In the genomic region with DNA sequence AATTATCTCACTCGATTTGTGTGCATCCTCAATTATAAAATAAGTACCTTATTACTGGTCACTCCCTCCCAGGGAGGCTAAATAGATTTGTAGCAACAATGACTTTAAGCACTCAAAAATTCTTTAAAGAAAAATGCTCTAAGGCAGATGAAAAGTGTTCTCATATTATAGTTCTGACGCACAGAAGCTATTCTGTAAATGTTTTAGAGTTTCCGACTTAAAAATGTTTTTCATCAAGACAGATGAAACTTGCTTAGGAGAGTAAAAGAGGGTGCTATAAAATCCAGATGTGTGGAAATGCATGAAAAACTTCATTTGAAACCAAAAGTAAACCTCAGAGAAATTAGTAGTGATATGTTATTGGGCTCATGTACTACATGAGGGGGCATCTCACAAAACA, we compare ENCODE assay signal across 15 cellular contexts.
DNase-seq lines count a peak whose midpoint lies in the region; TF ChIP-seq lines count a peak whose summit lies in the region.
"Had no signal": no experiment of that assay in that cellular context is flagged by ENCODE, and none has a peak within 500 bp of the region (broad histone marks: within the 10 kb centered on the region; RNA-seq: fewer than 3 reads in every experiment).

No MANE protein-coding gene starts in this region.

- TF ChIP-seq EP300 in suprapubic skin (IDR thresholded peaks at IDR 0.05): no peak
- no peak for TF ChIP-seq EP300 in esophagus muscularis mucosa (IDR thresholded peaks at IDR 0.05)

- intact Hi-C loops in esophagus muscularis mucosa (cut with DNase I): no loop called here

- H3K36me3 ChIP-seq in suprapubic skin (no peaks in the 10 kb centered on the region), esophagus muscularis mucosa (no peaks in the 10 kb centered on the region)
- H3K36me3 ChIP-seq: BLaER1, HAP-1 had no signal

- no peaks in the 10 kb centered on the region for H3K27me3 ChIP-seq in suprapubic skin
- no peaks in the 10 kb centered on the region for H3K27me3 ChIP-seq in esophagus muscularis mucosa
- H3K27me3 ChIP-seq: BLaER1 had no signal

- TF ChIP-seq CTCF in VCaP (conservative IDR thresholded peaks at IDR 0.05) (no peak), suprapubic skin (IDR thresholded peaks at IDR 0.05) (no peak), esophagus muscularis mucosa (IDR thresholded peaks at IDR 0.05) (no peak)

- 73% methylated on average over 3 of the region's 3 CpGs for WGBS in suprapubic skin
- WGBS in esophagus muscularis mucosa: 87% methylated on average over 3 of the region's 3 CpGs

- no peaks in the 10 kb centered on the region for H3K9me3 ChIP-seq in suprapubic skin
- no peaks in the 10 kb centered on the region for H3K9me3 ChIP-seq in esophagus muscularis mucosa
- H3K9me3 ChIP-seq: HAP-1 had no signal

- DNase-seq in GM04504 (ENCODE audit: low read depth) (peak; percentile 15), fibroblast of gingiva (ENCODE audit: low read depth) (peak; percentile 6), NCI-H1694 (lab: John Stamatoyannopoulos, UW) (no peak), suprapubic skin (ENCODE audit: low spot score in 2 of 2) (no peak), esophagus muscularis mucosa (ENCODE audit: extremely low spot score) (no peak)
- DNase-seq: ACHN; Calu3; CD4-positive, alpha-beta memory T cell; DMS79 treated with DMSO at 0.1 percent for 48 hours; EL had no signal

- no peak overlapping the region for H3K4me3 ChIP-seq in suprapubic skin
- no peak overlapping the region for H3K4me3 ChIP-seq in esophagus muscularis mucosa
- H3K4me3 ChIP-seq: BLaER1, GM23248, HAP-1 had no signal

- TF ChIP-seq POLR2A in suprapubic skin (IDR thresholded peaks at IDR 0.05) (no peak), esophagus muscularis mucosa (IDR thresholded peaks at IDR 0.05; ENCODE audit: low read depth) (no peak)

- H3K4me1 ChIP-seq in suprapubic skin (no peaks in the 10 kb centered on the region), esophagus muscularis mucosa (peaks cover 0 to 28% (median 19%) of the 10 kb centered on the region in 4 donors)
- H3K4me1 ChIP-seq: BLaER1, HAP-1 had no signal

- H3K27ac ChIP-seq in VCaP (peak overlapping the region; percentile 59; the same call in 1 of the 2 replicates), suprapubic skin (no peak overlapping the region), esophagus muscularis mucosa (replicated peaks in 1 of 4) (no peak overlapping the region)
- H3K27ac ChIP-seq: BLaER1, GM23248, HL-60 had no signal

Comparison
In these comparisons a context has a peak if more than half of its experiments do, and no peak if none do; other contexts are left out.
1. DNase-seq: peak in GM04504 (single experiment) and fibroblast of gingiva (single experiment); none in NCI-H1694 (single experiment), suprapubic skin (0 of 2) and esophagus muscularis mucosa (single experiment).